ENCODE assay signal across 2 cellular contexts in genomic region chr18:6729247-6730091, GRCh38.
TF ChIP-seq lines count a peak whose summit lies in the region.

ARHGAP28 (plus strand) TSS chr18:6729716; CDS start chr18:6729822, 106 bp downstream.

TF ChIP-seq in SK-N-SH, 30 proteins besides CTCF, POLR2A, EP300 and RAD21 (continued from another document):
- 0 out of 2 replicates have a peak, but pooled peaks have one; percentile 29 for TF ChIP-seq MAX (IDR thresholded peaks at IDR 0.05; ENCODE audit: low read depth)
- no peak for TF ChIP-seq JUND (IDR thresholded peaks at IDR 0.05)
- no peak for TF ChIP-seq ZBTB33 (IDR thresholded peaks at IDR 0.05; ENCODE audit: borderline replicate concordance, low read depth)

TF ChIP-seq in H1, 55 proteins besides CTCF, POLR2A, EP300 and RAD21 (continued from another document):
- TF ChIP-seq CHD7 (IDR thresholded peaks at IDR 0.05; ENCODE audit: insufficient replicate concordance, low read length): no peak
